2 cellular contexts compared by ENCODE assay signal in genomic region chr9:131583342-131583645, GRCh38.
TF ChIP-seq lines count a peak whose summit lies in the region.

No MANE protein-coding gene starts in this region.

TF ChIP-seq in H1, 55 proteins besides CTCF, POLR2A, EP300 and RAD21:
- TF ChIP-seq CREB1 (IDR thresholded peaks at IDR 0.05) (no peak), SIRT6 (IDR thresholded peaks at IDR 0.05; ENCODE audit: low read length) (no peak), CHD1 (IDR thresholded peaks at IDR 0.05; ENCODE audit: low read depth, low read length) (no peak), HDAC2 (IDR thresholded peaks at IDR 0.05; ENCODE audit: borderline replicate concordance in 1 of 2, low read depth in 2 of 2, low read length in 2 of 2) (no peak), EGR1 (IDR thresholded peaks at IDR 0.05; ENCODE audit: borderline replicate concordance, low read depth, low read length) (no peak), RFX5 (IDR thresholded peaks at IDR 0.05; ENCODE audit: borderline replicate concordance, low read depth, low read length) (no peak), HDAC6 (IDR thresholded peaks at IDR 0.05; ENCODE audit: low read depth, low read length) (no peak), MAX (IDR thresholded peaks at IDR 0.05) (no peak), SP2 (IDR thresholded peaks at IDR 0.05; ENCODE audit: low read length) (no peak), CTBP2 (IDR thresholded peaks at IDR 0.05; ENCODE audit: borderline replicate concordance, insufficient read depth, insufficient read length, low read length) (no peak), TAF1 (IDR thresholded peaks at IDR 0.05; ENCODE audit: low read depth, low read length) (no peak), JUN (IDR thresholded peaks at IDR 0.05; ENCODE audit: low read depth, low read length) (no peak), MAFK (IDR thresholded peaks at IDR 0.05; ENCODE audit: low read depth, low read length) (no peak), GTF2F1 (IDR thresholded peaks at IDR 0.05; ENCODE audit: borderline replicate concordance, low read depth, low read length) (no peak)

TF ChIP-seq in SK-N-SH, 30 proteins besides CTCF, POLR2A, EP300 and RAD21:
- TF ChIP-seq TCF12 (IDR thresholded peaks at IDR 0.05), result no peak
- TF ChIP-seq ELF1 (IDR thresholded peaks at IDR 0.05), result no peak
- TF ChIP-seq JUND (IDR thresholded peaks at IDR 0.05), result no peak
- no peak for TF ChIP-seq CHD2 (IDR thresholded peaks at IDR 0.05; ENCODE audit: low read length, partially characterized antibody)
- no peak for TF ChIP-seq ZBTB33 (IDR thresholded peaks at IDR 0.05; ENCODE audit: borderline replicate concordance, low read depth)
- TF ChIP-seq PBX3 (IDR thresholded peaks at IDR 0.05), result no peak
- TF ChIP-seq EZH2phosphoT487 (IDR thresholded peaks at IDR 0.05; ENCODE audit: borderline replicate concordance, low read depth), result no peak
- no peak for TF ChIP-seq RCOR1 (IDR thresholded peaks at IDR 0.05; ENCODE audit: low read length)
- TF ChIP-seq NFIC (IDR thresholded peaks at IDR 0.05; ENCODE audit: borderline replicate concordance), result no peak
- no peak for TF ChIP-seq TAF1 (IDR thresholded peaks at IDR 0.05; ENCODE audit: borderline replicate concordance, low read depth, low read length)
- no peak for TF ChIP-seq SIN3A (IDR thresholded peaks at IDR 0.05; ENCODE audit: borderline replicate concordance, low read depth, low read length)
- TF ChIP-seq SMC3 (IDR thresholded peaks at IDR 0.05; ENCODE audit: low read depth, low read length), result no peak
- TF ChIP-seq USF1 (IDR thresholded peaks at IDR 0.05; ENCODE audit: borderline replicate concordance, low read depth), result no peak
